Comparison of ENCODE assay signal across 2 cellular contexts in genomic region chr20:32619586-32619985, GRCh38.
TF ChIP-seq lines count a peak whose summit lies in the region.

No MANE protein-coding gene starts in this region.

TF ChIP-seq in HepG2, 621 proteins besides CTCF, POLR2A, EP300 and RAD21:
- TF ChIP-seq JUNB (CRISPR knock-in tag; IDR thresholded peaks at IDR 0.05; ENCODE audit: borderline replicate concordance), result no peak
- TF ChIP-seq ZNF768 (CRISPR knock-in tag; IDR thresholded peaks at IDR 0.05), result peak; percentile 72; the same call in 1 of the 2 replicates

TF ChIP-seq in K562, 482 proteins besides CTCF, POLR2A, EP300 and RAD21:
- TF ChIP-seq, protein P1, sequence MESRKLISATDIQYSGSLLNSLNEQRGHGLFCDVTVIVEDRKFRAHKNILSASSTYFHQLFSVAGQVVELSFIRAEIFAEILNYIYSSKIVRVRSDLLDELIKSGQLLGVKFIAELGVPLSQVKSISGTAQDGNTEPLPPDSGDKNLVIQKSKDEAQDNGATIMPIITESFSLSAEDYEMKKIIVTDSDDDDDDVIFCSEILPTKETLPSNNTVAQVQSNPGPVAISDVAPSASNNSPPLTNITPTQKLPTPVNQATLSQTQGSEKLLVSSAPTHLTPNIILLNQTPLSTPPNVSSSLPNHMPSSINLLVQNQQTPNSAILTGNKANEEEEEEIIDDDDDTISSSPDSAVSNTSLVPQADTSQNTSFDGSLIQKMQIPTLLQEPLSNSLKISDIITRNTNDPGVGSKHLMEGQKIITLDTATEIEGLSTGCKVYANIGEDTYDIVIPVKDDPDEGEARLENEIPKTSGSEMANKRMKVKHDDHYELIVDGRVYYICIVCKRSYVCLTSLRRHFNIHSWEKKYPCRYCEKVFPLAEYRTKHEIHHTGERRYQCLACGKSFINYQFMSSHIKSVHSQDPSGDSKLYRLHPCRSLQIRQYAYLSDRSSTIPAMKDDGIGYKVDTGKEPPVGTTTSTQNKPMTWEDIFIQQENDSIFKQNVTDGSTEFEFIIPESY (CRISPR knock-in tag; IDR thresholded peaks at IDR 0.05), result peak; percentile 53
- TF ChIP-seq ZNF316 (IDR thresholded peaks at IDR 0.05) (no peak), POLR2G (IDR thresholded peaks at IDR 0.05; ENCODE audit: low read depth, low read length) (peak; percentile 40; the same call in 1 of the 2 replicates), POU5F1 (IDR thresholded peaks at IDR 0.05; ENCODE audit: borderline replicate concordance, low read depth, low read length, partially characterized antibody) (no peak), TOE1 (IDR thresholded peaks at IDR 0.05; ENCODE audit: borderline replicate concordance) (no peak), TOE1 (CRISPR knock-in tag; IDR thresholded peaks at IDR 0.05; ENCODE audit: borderline replicate concordance, low read depth) (no peak)
- TF ChIP-seq, protein P2, sequence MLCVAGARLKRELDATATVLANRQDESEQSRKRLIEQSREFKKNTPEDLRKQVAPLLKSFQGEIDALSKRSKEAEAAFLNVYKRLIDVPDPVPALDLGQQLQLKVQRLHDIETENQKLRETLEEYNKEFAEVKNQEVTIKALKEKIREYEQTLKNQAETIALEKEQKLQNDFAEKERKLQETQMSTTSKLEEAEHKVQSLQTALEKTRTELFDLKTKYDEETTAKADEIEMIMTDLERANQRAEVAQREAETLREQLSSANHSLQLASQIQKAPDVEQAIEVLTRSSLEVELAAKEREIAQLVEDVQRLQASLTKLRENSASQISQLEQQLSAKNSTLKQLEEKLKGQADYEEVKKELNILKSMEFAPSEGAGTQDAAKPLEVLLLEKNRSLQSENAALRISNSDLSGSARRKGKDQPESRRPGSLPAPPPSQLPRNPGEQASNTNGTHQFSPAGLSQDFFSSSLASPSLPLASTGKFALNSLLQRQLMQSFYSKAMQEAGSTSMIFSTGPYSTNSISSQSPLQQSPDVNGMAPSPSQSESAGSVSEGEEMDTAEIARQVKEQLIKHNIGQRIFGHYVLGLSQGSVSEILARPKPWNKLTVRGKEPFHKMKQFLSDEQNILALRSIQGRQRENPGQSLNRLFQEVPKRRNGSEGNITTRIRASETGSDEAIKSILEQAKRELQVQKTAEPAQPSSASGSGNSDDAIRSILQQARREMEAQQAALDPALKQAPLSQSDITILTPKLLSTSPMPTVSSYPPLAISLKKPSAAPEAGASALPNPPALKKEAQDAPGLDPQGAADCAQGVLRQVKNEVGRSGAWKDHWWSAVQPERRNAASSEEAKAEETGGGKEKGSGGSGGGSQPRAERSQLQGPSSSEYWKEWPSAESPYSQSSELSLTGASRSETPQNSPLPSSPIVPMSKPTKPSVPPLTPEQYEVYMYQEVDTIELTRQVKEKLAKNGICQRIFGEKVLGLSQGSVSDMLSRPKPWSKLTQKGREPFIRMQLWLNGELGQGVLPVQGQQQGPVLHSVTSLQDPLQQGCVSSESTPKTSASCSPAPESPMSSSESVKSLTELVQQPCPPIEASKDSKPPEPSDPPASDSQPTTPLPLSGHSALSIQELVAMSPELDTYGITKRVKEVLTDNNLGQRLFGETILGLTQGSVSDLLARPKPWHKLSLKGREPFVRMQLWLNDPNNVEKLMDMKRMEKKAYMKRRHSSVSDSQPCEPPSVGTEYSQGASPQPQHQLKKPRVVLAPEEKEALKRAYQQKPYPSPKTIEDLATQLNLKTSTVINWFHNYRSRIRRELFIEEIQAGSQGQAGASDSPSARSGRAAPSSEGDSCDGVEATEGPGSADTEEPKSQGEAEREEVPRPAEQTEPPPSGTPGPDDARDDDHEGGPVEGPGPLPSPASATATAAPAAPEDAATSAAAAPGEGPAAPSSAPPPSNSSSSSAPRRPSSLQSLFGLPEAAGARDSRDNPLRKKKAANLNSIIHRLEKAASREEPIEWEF (CRISPR knock-in tag; IDR thresholded peaks at IDR 0.05), result no peak
